In the genomic region with DNA sequence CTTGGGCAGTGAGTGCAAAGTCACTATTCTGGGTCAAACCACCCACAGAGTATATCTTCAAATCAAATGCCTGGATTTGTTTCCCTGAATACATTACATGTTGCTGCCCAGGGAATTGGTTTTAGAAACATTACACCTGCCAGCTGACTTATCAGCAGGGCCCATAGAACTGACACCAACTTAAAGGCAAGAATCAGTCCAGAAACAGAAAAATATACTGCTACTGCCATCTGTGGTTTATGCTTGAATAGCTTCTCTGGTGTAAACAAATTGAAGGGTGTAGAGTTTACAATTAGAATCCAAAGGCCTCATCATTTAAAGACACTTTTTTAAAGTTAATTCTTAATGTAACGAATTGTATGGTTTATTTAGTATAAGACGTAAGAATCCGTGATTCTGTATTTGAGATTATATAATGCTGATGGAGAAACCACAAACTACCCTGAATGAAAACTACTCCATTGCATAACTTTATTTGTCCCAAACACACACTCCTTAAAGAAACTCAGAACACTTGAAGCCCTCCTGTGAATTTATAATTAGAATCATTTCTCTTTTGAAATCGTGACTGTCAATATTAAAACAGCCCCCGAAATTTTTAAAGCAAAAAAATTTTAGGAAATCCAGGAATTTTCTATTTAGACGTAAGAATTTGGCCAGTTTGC, we compare ENCODE assay signal across 1 cellular context.
TF ChIP-seq lines count a peak whose summit lies in the region.

No MANE protein-coding gene starts in this region.

TF ChIP-seq in H1, 55 proteins besides CTCF, POLR2A, EP300 and RAD21:
- TF ChIP-seq RBBP5 (IDR thresholded peaks at IDR 0.05; ENCODE audit: borderline replicate concordance, low read depth, low read length) = no peak
- TF ChIP-seq HDAC2 (IDR thresholded peaks at IDR 0.05; ENCODE audit: borderline replicate concordance in 1 of 2, low read depth in 2 of 2, low read length in 2 of 2) = no peak
- TF ChIP-seq FOSL1 (IDR thresholded peaks at IDR 0.05; ENCODE audit: insufficient read depth, low read depth, low read length) = no peak
- TF ChIP-seq E2F6 (IDR thresholded peaks at IDR 0.05) = no peak
- TF ChIP-seq, protein P1, sequence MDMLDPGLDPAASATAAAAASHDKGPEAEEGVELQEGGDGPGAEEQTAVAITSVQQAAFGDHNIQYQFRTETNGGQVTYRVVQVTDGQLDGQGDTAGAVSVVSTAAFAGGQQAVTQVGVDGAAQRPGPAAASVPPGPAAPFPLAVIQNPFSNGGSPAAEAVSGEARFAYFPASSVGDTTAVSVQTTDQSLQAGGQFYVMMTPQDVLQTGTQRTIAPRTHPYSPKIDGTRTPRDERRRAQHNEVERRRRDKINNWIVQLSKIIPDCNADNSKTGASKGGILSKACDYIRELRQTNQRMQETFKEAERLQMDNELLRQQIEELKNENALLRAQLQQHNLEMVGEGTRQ (IDR thresholded peaks at IDR 0.05; ENCODE audit: low read length) = no peak
- TF ChIP-seq, protein P2, sequence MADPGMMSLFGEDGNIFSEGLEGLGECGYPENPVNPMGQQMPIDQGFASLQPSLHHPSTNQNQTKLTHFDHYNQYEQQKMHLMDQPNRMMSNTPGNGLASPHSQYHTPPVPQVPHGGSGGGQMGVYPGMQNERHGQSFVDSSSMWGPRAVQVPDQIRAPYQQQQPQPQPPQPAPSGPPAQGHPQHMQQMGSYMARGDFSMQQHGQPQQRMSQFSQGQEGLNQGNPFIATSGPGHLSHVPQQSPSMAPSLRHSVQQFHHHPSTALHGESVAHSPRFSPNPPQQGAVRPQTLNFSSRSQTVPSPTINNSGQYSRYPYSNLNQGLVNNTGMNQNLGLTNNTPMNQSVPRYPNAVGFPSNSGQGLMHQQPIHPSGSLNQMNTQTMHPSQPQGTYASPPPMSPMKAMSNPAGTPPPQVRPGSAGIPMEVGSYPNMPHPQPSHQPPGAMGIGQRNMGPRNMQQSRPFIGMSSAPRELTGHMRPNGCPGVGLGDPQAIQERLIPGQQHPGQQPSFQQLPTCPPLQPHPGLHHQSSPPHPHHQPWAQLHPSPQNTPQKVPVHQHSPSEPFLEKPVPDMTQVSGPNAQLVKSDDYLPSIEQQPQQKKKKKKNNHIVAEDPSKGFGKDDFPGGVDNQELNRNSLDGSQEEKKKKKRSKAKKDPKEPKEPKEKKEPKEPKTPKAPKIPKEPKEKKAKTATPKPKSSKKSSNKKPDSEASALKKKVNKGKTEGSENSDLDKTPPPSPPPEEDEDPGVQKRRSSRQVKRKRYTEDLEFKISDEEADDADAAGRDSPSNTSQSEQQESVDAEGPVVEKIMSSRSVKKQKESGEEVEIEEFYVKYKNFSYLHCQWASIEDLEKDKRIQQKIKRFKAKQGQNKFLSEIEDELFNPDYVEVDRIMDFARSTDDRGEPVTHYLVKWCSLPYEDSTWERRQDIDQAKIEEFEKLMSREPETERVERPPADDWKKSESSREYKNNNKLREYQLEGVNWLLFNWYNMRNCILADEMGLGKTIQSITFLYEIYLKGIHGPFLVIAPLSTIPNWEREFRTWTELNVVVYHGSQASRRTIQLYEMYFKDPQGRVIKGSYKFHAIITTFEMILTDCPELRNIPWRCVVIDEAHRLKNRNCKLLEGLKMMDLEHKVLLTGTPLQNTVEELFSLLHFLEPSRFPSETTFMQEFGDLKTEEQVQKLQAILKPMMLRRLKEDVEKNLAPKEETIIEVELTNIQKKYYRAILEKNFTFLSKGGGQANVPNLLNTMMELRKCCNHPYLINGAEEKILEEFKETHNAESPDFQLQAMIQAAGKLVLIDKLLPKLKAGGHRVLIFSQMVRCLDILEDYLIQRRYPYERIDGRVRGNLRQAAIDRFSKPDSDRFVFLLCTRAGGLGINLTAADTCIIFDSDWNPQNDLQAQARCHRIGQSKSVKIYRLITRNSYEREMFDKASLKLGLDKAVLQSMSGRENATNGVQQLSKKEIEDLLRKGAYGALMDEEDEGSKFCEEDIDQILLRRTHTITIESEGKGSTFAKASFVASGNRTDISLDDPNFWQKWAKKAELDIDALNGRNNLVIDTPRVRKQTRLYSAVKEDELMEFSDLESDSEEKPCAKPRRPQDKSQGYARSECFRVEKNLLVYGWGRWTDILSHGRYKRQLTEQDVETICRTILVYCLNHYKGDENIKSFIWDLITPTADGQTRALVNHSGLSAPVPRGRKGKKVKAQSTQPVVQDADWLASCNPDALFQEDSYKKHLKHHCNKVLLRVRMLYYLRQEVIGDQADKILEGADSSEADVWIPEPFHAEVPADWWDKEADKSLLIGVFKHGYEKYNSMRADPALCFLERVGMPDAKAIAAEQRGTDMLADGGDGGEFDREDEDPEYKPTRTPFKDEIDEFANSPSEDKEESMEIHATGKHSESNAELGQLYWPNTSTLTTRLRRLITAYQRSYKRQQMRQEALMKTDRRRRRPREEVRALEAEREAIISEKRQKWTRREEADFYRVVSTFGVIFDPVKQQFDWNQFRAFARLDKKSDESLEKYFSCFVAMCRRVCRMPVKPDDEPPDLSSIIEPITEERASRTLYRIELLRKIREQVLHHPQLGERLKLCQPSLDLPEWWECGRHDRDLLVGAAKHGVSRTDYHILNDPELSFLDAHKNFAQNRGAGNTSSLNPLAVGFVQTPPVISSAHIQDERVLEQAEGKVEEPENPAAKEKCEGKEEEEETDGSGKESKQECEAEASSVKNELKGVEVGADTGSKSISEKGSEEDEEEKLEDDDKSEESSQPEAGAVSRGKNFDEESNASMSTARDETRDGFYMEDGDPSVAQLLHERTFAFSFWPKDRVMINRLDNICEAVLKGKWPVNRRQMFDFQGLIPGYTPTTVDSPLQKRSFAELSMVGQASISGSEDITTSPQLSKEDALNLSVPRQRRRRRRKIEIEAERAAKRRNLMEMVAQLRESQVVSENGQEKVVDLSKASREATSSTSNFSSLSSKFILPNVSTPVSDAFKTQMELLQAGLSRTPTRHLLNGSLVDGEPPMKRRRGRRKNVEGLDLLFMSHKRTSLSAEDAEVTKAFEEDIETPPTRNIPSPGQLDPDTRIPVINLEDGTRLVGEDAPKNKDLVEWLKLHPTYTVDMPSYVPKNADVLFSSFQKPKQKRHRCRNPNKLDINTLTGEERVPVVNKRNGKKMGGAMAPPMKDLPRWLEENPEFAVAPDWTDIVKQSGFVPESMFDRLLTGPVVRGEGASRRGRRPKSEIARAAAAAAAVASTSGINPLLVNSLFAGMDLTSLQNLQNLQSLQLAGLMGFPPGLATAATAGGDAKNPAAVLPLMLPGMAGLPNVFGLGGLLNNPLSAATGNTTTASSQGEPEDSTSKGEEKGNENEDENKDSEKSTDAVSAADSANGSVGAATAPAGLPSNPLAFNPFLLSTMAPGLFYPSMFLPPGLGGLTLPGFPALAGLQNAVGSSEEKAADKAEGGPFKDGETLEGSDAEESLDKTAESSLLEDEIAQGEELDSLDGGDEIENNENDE (IDR thresholded peaks at IDR 0.05; ENCODE audit: insufficient replicate concordance, low read length) = no peak
- no peak for TF ChIP-seq EZH2 (IDR thresholded peaks at IDR 0.05; ENCODE audit: low read depth, low read length, severe bottlenecking)
- no peak for TF ChIP-seq CTBP2 (IDR thresholded peaks at IDR 0.05; ENCODE audit: borderline replicate concordance, insufficient read depth, insufficient read length, low read length)
- TF ChIP-seq SRF (IDR thresholded peaks at IDR 0.05; ENCODE audit: low read depth, low read length) = no peak
- no peak for TF ChIP-seq TAF1 (IDR thresholded peaks at IDR 0.05; ENCODE audit: low read depth, low read length)
- TF ChIP-seq RXRA (IDR thresholded peaks at IDR 0.05; ENCODE audit: insufficient read depth, low read depth, low read length) = no peak
- no peak for TF ChIP-seq MAFK (IDR thresholded peaks at IDR 0.05; ENCODE audit: low read depth, low read length)
- TF ChIP-seq POLR2AphosphoS5 (IDR thresholded peaks at IDR 0.05; ENCODE audit: low read depth, low read length) = no peak
- TF ChIP-seq ATF3 (IDR thresholded peaks at IDR 0.05; ENCODE audit: insufficient read depth, low read depth, low read length) = no peak
- TF ChIP-seq TCF12 (IDR thresholded peaks at IDR 0.05; ENCODE audit: low read depth, low read length) = no peak
- TF ChIP-seq, protein P3, sequence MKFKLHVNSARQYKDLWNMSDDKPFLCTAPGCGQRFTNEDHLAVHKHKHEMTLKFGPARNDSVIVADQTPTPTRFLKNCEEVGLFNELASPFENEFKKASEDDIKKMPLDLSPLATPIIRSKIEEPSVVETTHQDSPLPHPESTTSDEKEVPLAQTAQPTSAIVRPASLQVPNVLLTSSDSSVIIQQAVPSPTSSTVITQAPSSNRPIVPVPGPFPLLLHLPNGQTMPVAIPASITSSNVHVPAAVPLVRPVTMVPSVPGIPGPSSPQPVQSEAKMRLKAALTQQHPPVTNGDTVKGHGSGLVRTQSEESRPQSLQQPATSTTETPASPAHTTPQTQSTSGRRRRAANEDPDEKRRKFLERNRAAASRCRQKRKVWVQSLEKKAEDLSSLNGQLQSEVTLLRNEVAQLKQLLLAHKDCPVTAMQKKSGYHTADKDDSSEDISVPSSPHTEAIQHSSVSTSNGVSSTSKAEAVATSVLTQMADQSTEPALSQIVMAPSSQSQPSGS (IDR thresholded peaks at IDR 0.05; ENCODE audit: low read length) = no peak
